Comparison of ENCODE assay signal across 23 cellular contexts in the genomic region with DNA sequence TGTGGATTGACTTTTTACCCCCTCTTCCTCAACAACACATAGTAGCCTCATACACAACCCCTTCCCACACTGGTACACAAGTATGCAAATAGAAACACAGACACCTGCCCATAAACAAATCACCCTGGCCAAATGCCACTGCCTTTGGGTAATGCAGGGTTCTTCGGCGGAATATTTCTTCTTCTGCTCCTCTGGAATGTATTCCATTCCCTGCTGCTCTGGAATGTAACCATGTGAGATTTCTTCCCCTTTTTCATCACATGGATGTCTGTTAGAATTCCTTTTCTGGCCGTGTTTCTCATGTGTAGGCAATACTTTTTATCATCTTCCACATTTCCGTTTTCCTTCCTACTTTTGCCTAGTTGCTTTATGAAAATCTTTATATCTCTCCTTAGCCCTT.
DNase-seq lines count a peak whose midpoint lies in the region; ATAC-seq, FAIRE-seq and TF ChIP-seq lines count a peak whose summit lies in the region.
"Had no signal": no experiment of that assay in that cellular context is flagged by ENCODE, and none has a peak within 500 bp of the region (broad histone marks: within the 10 kb centered on the region; RNA-seq: fewer than 3 reads in every experiment).

No MANE protein-coding gene starts in this region.

- intact Hi-C loops in lower lobe of right lung (cut with DNase I), result no loop called here
- intact Hi-C loops in heart left ventricle (cut with DNase I), result no loop called here

- no peak for FAIRE-seq in astrocyte (lab: Jason Lieb, UNC)
- FAIRE-seq: A204.1 had no signal

- H3K27me3 ChIP-seq in astrocyte (ENCODE audit: insufficient read depth, low read length), result no peaks in the 10 kb centered on the region
- no peaks in the 10 kb centered on the region for H3K27me3 ChIP-seq in lower lobe of right lung (ENCODE audit: low read depth)
- H3K27me3 ChIP-seq in heart left ventricle, result no peaks in the 10 kb centered on the region
- H3K27me3 ChIP-seq: BE2C, MG63 had no signal

- no peaks in the 10 kb centered on the region for H3K4me1 ChIP-seq in astrocyte (ENCODE audit: insufficient read depth, low read length)
- no peaks in the 10 kb centered on the region for H3K4me1 ChIP-seq in lower lobe of right lung
- H3K4me1 ChIP-seq in heart left ventricle, result peaks cover 0 to 9% (median 0%) of the 10 kb centered on the region in 12 donors
- H3K4me1 ChIP-seq: BE2C had no signal

- H3K27ac ChIP-seq in astrocyte (ENCODE audit: low read depth, low read length) (no peak overlapping the region), lower lobe of right lung (no peak overlapping the region), heart left ventricle (no peak overlapping the region)
- H3K27ac ChIP-seq: HL-60 had no signal

- H3K4me2 ChIP-seq in astrocyte (ENCODE audit: low read length), result no peak overlapping the region

- H3K27ac Mint-ChIP-seq in astrocyte (ENCODE audit: unreplicated experiment) (peak overlapping the region; percentile 36), endothelial cell (ENCODE audit: unreplicated experiment) (no peak overlapping the region), nephron progenitor cell (peak overlapping the region; percentile 41)
- H3K27ac Mint-ChIP-seq: CD4-positive, CD25-positive, alpha-beta regulatory T cell had no signal

- H3K36me3 ChIP-seq in astrocyte (ENCODE audit: insufficient read depth, low read length), result peaks cover 13% of the 10 kb centered on the region
- H3K36me3 ChIP-seq in lower lobe of right lung, result peaks cover 20% of the 10 kb centered on the region
- peaks cover 0 to 39% (median 19%) of the 10 kb centered on the region in 9 donors for H3K36me3 ChIP-seq in heart left ventricle
- H3K36me3 ChIP-seq: BE2C, MG63 had no signal

- ATAC-seq in GM18520 (IDR thresholded peaks at IDR 0.05; ENCODE audit: unreplicated experiment) (no peak), lower lobe of right lung (no peak), heart left ventricle (no peak)

- H4K20me1 ChIP-seq in astrocyte (ENCODE audit: insufficient read depth, low read length), result peaks cover 21% of the 10 kb centered on the region

- H3K4me3 Mint-ChIP-seq in astrocyte (ENCODE audit: unreplicated experiment) (no peak overlapping the region), endothelial cell (ENCODE audit: unreplicated experiment) (peak overlapping the region; percentile 8), nephron progenitor cell (no peak overlapping the region)
- H3K4me3 Mint-ChIP-seq: CD4-positive, CD25-positive, alpha-beta regulatory T cell; H9 had no signal

- H3K9ac ChIP-seq in astrocyte (ENCODE audit: low read length), result no peak overlapping the region

- H3K4me3 ChIP-seq in astrocyte (ENCODE audit: insufficient read depth, low read depth, low read length) (no peak overlapping the region), lower lobe of right lung (no peak overlapping the region), heart left ventricle (no peak overlapping the region)
- H3K4me3 ChIP-seq: MG63 had no signal

- H2AFZ ChIP-seq in astrocyte (ENCODE audit: low read depth, low read length), result no peak overlapping the region

- no peak for TF ChIP-seq POLR2A in heart left ventricle (IDR thresholded peaks at IDR 0.05)

- 83 to 86% (median 85%) methylated on average over 4 of the region's 4 CpGs for WGBS in heart left ventricle, 4 donors

- H3K36me3 Mint-ChIP-seq in astrocyte (ENCODE audit: low read depth, unreplicated experiment), result peaks cover 16% of the 10 kb centered on the region
- peaks cover 19% of the 10 kb centered on the region for H3K36me3 Mint-ChIP-seq in endothelial cell (ENCODE audit: low read depth, unreplicated experiment)
- peaks cover 50% of the 10 kb centered on the region for H3K36me3 Mint-ChIP-seq in nephron progenitor cell (ENCODE audit: low read depth)
- H3K36me3 Mint-ChIP-seq: CD4-positive, CD25-positive, alpha-beta regulatory T cell had no signal

- H3K27me3 Mint-ChIP-seq in astrocyte (ENCODE audit: low read depth, unreplicated experiment), result no peaks in the 10 kb centered on the region
- no peaks in the 10 kb centered on the region for H3K27me3 Mint-ChIP-seq in endothelial cell (ENCODE audit: unreplicated experiment)
- H3K27me3 Mint-ChIP-seq in nephron progenitor cell (ENCODE audit: low read depth, poor library complexity), result no peaks in the 10 kb centered on the region
- H3K27me3 Mint-ChIP-seq: CD4-positive, CD25-positive, alpha-beta regulatory T cell had no signal

- H3K79me2 ChIP-seq in astrocyte (ENCODE audit: insufficient read depth, low read length), result peaks cover 5% of the 10 kb centered on the region

- H3K9me3 ChIP-seq in astrocyte (ENCODE audit: insufficient read depth, low read depth, low read length), result no peaks in the 10 kb centered on the region
- H3K9me3 ChIP-seq in lower lobe of right lung, result no peaks in the 10 kb centered on the region
- H3K9me3 ChIP-seq in heart left ventricle, result no peaks in the 10 kb centered on the region
- H3K9me3 ChIP-seq: BE2C, MG63 had no signal

- no peaks in the 10 kb centered on the region for H3K9me3 Mint-ChIP-seq in astrocyte (ENCODE audit: unreplicated experiment)
- no peaks in the 10 kb centered on the region for H3K9me3 Mint-ChIP-seq in endothelial cell (ENCODE audit: unreplicated experiment)
- H3K9me3 Mint-ChIP-seq in nephron progenitor cell, result no peaks in the 10 kb centered on the region
- H3K9me3 Mint-ChIP-seq: H9 had no signal

- peak; percentile 79 for DNase-seq in NCI-H1048 (lab: John Stamatoyannopoulos, UW)
- DNase-seq in astrocyte (ENCODE audit: low read depth), result no peak
- DNase-seq in endothelial cell (ENCODE audit: low spot score), result no peak
- DNase-seq in nephron progenitor cell, result no peak
- DNase-seq in lower lobe of right lung, result no peak
- DNase-seq in hippocampal formation (lab: John Stamatoyannopoulos, UW), result no peak
- DNase-seq in heart left ventricle, result no peak
- DNase-seq: BE2C; CD4-positive, CD25-positive, alpha-beta regulatory T cell; COR-L47; DMS153; GDM1; H9; MG63; NCI-H1092; NCI-H146; NCI-H2081; NCI-H774; OCI-M1; Right ventricle myocardium superior had no signal

- H3K4me1 Mint-ChIP-seq in astrocyte (ENCODE audit: low read depth, unreplicated experiment) (peaks cover 13% of the 10 kb centered on the region), endothelial cell (ENCODE audit: unreplicated experiment) (no peaks in the 10 kb centered on the region), nephron progenitor cell (peaks cover 5% of the 10 kb centered on the region)
- H3K4me1 Mint-ChIP-seq: CD4-positive, CD25-positive, alpha-beta regulatory T cell had no signal

- no peak for TF ChIP-seq CTCF in astrocyte (IDR thresholded peaks at IDR 0.05; ENCODE audit: insufficient read depth, low read depth, low read length)
- TF ChIP-seq CTCF in endothelial cell (IDR thresholded peaks at IDR 0.05; ENCODE audit: unreplicated experiment), result no peak
- no peak for TF ChIP-seq CTCF in nephron progenitor cell (IDR thresholded peaks at IDR 0.05)
- TF ChIP-seq CTCF in lower lobe of right lung (IDR thresholded peaks at IDR 0.05), result no peak
- TF ChIP-seq CTCF in heart left ventricle (IDR thresholded peaks at IDR 0.05), result no peak
